Comparison of ENCODE assay signal across 15 cellular contexts in the genomic region with DNA sequence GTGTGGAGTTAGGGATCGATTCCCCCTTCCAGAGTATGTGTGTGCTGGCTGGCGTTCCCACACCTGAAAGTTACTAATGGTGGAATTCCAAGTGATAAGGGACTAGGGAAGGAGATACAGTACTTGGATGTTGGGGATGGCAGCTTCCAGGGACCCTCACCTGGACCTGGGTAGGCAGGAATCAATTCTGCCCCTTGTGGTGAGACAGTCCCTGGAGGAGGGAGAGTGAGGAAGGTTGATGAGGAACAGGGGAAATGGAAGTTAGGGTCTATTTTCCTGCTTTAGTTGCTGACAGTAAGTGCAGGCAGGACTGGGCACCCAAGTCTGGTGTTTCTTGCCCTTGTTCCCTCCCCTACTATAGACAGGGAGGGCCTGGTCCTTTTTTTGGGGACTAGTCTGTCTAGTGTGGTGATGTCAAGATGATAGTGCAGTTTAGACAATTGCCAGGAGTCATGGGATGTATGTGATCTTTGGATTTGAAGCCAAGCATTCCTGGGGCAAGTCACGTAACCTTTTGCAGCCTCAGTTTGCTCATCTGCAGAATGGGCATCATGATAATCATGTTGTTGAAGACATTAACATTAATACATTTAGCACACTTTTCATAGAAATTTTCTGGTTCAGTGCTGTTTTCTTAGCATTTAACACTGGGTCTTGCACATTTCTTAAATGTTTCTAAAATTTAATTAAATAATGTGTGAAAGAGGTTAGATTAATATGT. TPM values are rescaled to one million over a fixed set of nuclear protein-coding genes. Genes with fewer than 3 reads are reported as not detected.
DNase-seq lines count a peak whose midpoint lies in the region; ATAC-seq and TF ChIP-seq lines count a peak whose summit lies in the region.
"Had no signal": no experiment of that assay in that cellular context is flagged by ENCODE, and none has a peak within 500 bp of the region (broad histone marks: within the 10 kb centered on the region; RNA-seq: fewer than 3 reads in every experiment).

No MANE protein-coding gene starts in this region.

- TF ChIP-seq CTCF in BJ (IDR thresholded peaks at IDR 0.05; ENCODE audit: insufficient read depth, low read depth, low read length) = 0 out of 2 replicates have a peak, but pooled peaks have one; percentile 20
- TF ChIP-seq CTCF in HCT116 (IDR thresholded peaks at IDR 0.05 in 2 of 3, conservative IDR thresholded peaks at IDR 0.05 in 1 of 3; ENCODE audit: borderline replicate concordance in 1 of 3, insufficient read depth in 1 of 3, low read depth in 2 of 3, low read length in 2 of 3) = peak in 2 of 3 experiments; percentile 43 to 50; a peak in 3 of 6 replicates
- peak in 1 of 7 experiments; percentile 7 for TF ChIP-seq CTCF in body of pancreas (IDR thresholded peaks at IDR 0.05)
- TF ChIP-seq CTCF in kidney epithelial cell (IDR thresholded peaks at IDR 0.05; ENCODE audit: insufficient read depth, low read length, poor library complexity, severe bottlenecking) = peak; percentile 32
- TF ChIP-seq CTCF in dorsolateral prefrontal cortex (IDR thresholded peaks at IDR 0.05 in 54 of 56, conservative IDR thresholded peaks at IDR 0.05 in 2 of 56; ENCODE audit: low read depth in 1 of 56, partially characterized antibody in 56 of 56) = peak in 6 of 56 donors; percentile 6 to 14 (median 12)

- BruUV-seq in HCT116 (replicated peaks; lab: Mats Ljungman, UMichigan) = no TSS peak

- H3K27ac ChIP-seq in HCT116 (ENCODE audit: low read depth, low read length) (no peak overlapping the region), body of pancreas (peak overlapping the region in 3 of 4 donors; percentile 0 to 46 (median 10)), dorsolateral prefrontal cortex (peak overlapping the region in 1 of 59 donors; percentile 85)
- H3K27ac ChIP-seq: colonic mucosa, ovary, spleen had no signal

- TF ChIP-seq POLR2A in HCT116 (IDR thresholded peaks at IDR 0.05; ENCODE audit: borderline replicate concordance, extremely low read depth, insufficient read depth, insufficient read length) = no peak
- TF ChIP-seq POLR2A in body of pancreas (IDR thresholded peaks at IDR 0.05) = no peak

- H3K4me1 ChIP-seq in HCT116 (ENCODE audit: control insufficient read depth in 1 of 2, insufficient read depth in 2 of 2, low read length in 2 of 2) = peaks cover 2 to 17% of the 10 kb centered on the region in 2 experiments; a peak in 3 of 4 replicates
- peaks cover 41% of the 10 kb centered on the region for H3K4me1 ChIP-seq in body of pancreas

- H3K9me2 ChIP-seq in HCT116 (ENCODE audit: insufficient read depth) = no peaks in the 10 kb centered on the region

- H2AFZ ChIP-seq in HCT116 (ENCODE audit: low read depth, low read length, poor library complexity, severe bottlenecking) = no peak overlapping the region

- RAD21 ChIA-PET in HCT116 (lab: Charles Lee; ENCODE audit: low non-redundant PET in 1 of 2, low total read pairs in 2 of 2, uncharacterized antibody in 2 of 2, unreplicated experiment in 2 of 2) = no interaction called here

- H3K36me3 ChIP-seq in BJ (ENCODE audit: control insufficient read depth, insufficient read depth, low read length) = no peaks in the 10 kb centered on the region
- no peaks in the 10 kb centered on the region for H3K36me3 ChIP-seq in HCT116 (ENCODE audit: control insufficient read depth in 1 of 2, insufficient read depth in 2 of 2, low read length in 2 of 2)
- no peaks in the 10 kb centered on the region for H3K36me3 ChIP-seq in body of pancreas (replicated peaks in 1 of 2; ENCODE audit: insufficient read depth in 1 of 2, low read depth in 2 of 2)
- no peaks in the 10 kb centered on the region for H3K36me3 ChIP-seq in kidney epithelial cell (ENCODE audit: control insufficient read depth, insufficient read depth, low read length)
- H3K36me3 ChIP-seq: colonic mucosa, ovary, spleen had no signal

- no peak for TF ChIP-seq RAD21 in HCT116 (IDR thresholded peaks at IDR 0.05; ENCODE audit: low read depth)

- no peak overlapping the region for H3K9ac ChIP-seq in HCT116 (ENCODE audit: low read length)

- WGBS in body of pancreas, 2 donors = 37 to 48% methylated on average over 3 of the region's 3 CpGs

- DNase-seq in BJ (ENCODE audit: low read depth) = no peak
- DNase-seq in HCT116 (ENCODE audit: low read depth, low spot score) = no peak
- DNase-seq in body of pancreas = no peak
- no peak for DNase-seq in kidney epithelial cell (ENCODE audit: low read depth)
- no peak for DNase-seq in MV-4-11 (lab: John Stamatoyannopoulos, UW)
- no peak for DNase-seq in HT-29 (ENCODE audit: low spot score)
- DNase-seq in dorsolateral prefrontal cortex = no peak
- DNase-seq: activated CD4-positive, alpha-beta memory T cell treated with anti-CD3 and anti-CD28 coated beads for 36 hours; colonic mucosa; erythroblast; heart right ventricle; mucosa of descending colon; ovary; spleen had no signal

- CTCF ChIA-PET in BJ (lab: Yijun Ruan, JAX) (interaction anchor here (1.2 to 1.4 kb wide), 2 partner anchors 9 to 153 kb away, joined by 3 read pairs; no protein-coding TSS in a partner anchor), HCT116 (lab: Charles Lee) (interaction anchor here (1.0 to 2.4 kb wide), 2 partner anchors 10 to 13 kb away, joined by 3 to 11 read pairs; no protein-coding TSS in a partner anchor)

- POLR2A ChIA-PET in BJ (lab: Charles Lee) (no interaction called here), HCT116 (lab: Charles Lee) (no interaction called here)

- H3K27me3 ChIP-seq in BJ (ENCODE audit: control insufficient read depth, insufficient read depth, low read length) (no peaks in the 10 kb centered on the region), HCT116 (ENCODE audit: insufficient read depth, low read length) (no peaks in the 10 kb centered on the region), body of pancreas (no peaks in the 10 kb centered on the region), kidney epithelial cell (ENCODE audit: control insufficient read depth, insufficient read depth, low read length) (peaks cover 4% of the 10 kb centered on the region), dorsolateral prefrontal cortex (no peaks in the 10 kb centered on the region)
- H3K27me3 ChIP-seq: colonic mucosa, ovary had no signal

- H3K79me2 ChIP-seq in HCT116 (ENCODE audit: insufficient read depth, low read length) = peaks cover 39% of the 10 kb centered on the region; the same call in 1 of the 2 replicates

- intact Hi-C loops in HCT116 (cut with micrococcal nuclease) = loop anchor here (5.0 kb wide), 1 partner anchor 289 kb away; no protein-coding TSS in a partner anchor
- intact Hi-C loops in body of pancreas (cut with DNase I) = no loop called here
- intact Hi-C loops in dorsolateral prefrontal cortex (cut with DNase I) = no loop called here

- ATAC-seq in HCT116 = no peak
- ATAC-seq in body of pancreas = no peak
- ATAC-seq: heart right ventricle, mucosa of descending colon had no signal

- no peaks in the 10 kb centered on the region for H3K9me3 ChIP-seq in HCT116 (ENCODE audit: control insufficient read depth in 1 of 2, insufficient read depth in 1 of 2, low read depth in 1 of 2, low read length in 2 of 2)
- H3K9me3 ChIP-seq in body of pancreas = peaks cover 0 to 3% (median 0%) of the 10 kb centered on the region in 3 donors
- H3K9me3 ChIP-seq: colonic mucosa, heart right ventricle, mucosa of descending colon, ovary, spleen had no signal

- H3K4me3 ChIP-seq in BJ (ENCODE audit: low read depth, low read length) (no peak overlapping the region), HCT116 (replicated peaks in 1 of 2; ENCODE audit: low read depth in 1 of 2, low read length in 2 of 2) (no peak overlapping the region), body of pancreas (no peak overlapping the region), kidney epithelial cell (ENCODE audit: low read depth, low read length) (no peak overlapping the region), dorsolateral prefrontal cortex (peak overlapping the region in 3 of 59 donors; percentile 65 to 74 (median 67))
- H3K4me3 ChIP-seq: colonic mucosa, heart right ventricle, mucosa of descending colon, ovary, spleen had no signal

- peaks cover 15% of the 10 kb centered on the region; the same call in 1 of the 2 replicates for H4K20me1 ChIP-seq in HCT116 (ENCODE audit: insufficient read depth)

- H3K4me2 ChIP-seq in HCT116 (ENCODE audit: low read length) = no peak overlapping the region

TF ChIP-seq in HCT116, 20 proteins besides CTCF, POLR2A, EP300 and RAD21:
- TF ChIP-seq POLR2AphosphoS5 (IDR thresholded peaks at IDR 0.05; ENCODE audit: low read depth, low read length) (no peak), EZH2phosphoT487 (IDR thresholded peaks at IDR 0.05; ENCODE audit: borderline replicate concordance) (no peak), CEBPB (IDR thresholded peaks at IDR 0.05; ENCODE audit: low read depth) (no peak), TCF7L2 (IDR thresholded peaks at IDR 0.05; ENCODE audit: borderline replicate concordance, extremely low read depth, insufficient read depth, insufficient read length) (no peak)
- TF ChIP-seq, protein P1, sequence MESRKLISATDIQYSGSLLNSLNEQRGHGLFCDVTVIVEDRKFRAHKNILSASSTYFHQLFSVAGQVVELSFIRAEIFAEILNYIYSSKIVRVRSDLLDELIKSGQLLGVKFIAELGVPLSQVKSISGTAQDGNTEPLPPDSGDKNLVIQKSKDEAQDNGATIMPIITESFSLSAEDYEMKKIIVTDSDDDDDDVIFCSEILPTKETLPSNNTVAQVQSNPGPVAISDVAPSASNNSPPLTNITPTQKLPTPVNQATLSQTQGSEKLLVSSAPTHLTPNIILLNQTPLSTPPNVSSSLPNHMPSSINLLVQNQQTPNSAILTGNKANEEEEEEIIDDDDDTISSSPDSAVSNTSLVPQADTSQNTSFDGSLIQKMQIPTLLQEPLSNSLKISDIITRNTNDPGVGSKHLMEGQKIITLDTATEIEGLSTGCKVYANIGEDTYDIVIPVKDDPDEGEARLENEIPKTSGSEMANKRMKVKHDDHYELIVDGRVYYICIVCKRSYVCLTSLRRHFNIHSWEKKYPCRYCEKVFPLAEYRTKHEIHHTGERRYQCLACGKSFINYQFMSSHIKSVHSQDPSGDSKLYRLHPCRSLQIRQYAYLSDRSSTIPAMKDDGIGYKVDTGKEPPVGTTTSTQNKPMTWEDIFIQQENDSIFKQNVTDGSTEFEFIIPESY (IDR thresholded peaks at IDR 0.05; ENCODE audit: extremely low read depth, insufficient replicate concordance, low read length) = no peak

RNA-seq across cellular contexts. Expression of gene DAB2IP, which starts 51.7 kb away (rescaled TPM):
- polyA plus RNA-seq in BJ (2011; rRNA removed) = 18.1 and 38.1 TPM in 2 replicates
- polyA minus RNA-seq in BJ (2011; rRNA and poly(A)+ RNA removed) = 41.3 and 44.4 TPM in 2 replicates
- total RNA-seq in HCT116 (2021; ENCODE audit: unreplicated experiment) = 31.0 TPM
- polyA plus RNA-seq in HCT116 (2012) = 15.1 and 18.9 TPM in 2 replicates
- total RNA-seq in body of pancreas = 10 to 100 TPM; 25.2 to 34.9 TPM
- 38.0 and 51.1 TPM in 2 replicates for total RNA-seq in kidney epithelial cell
- 47.4 and 58.1 TPM in 2 replicates for total RNA-seq in HT-29 (2014; rRNA removed; shearing (Covaris generic))
- total RNA-seq in dorsolateral prefrontal cortex = 100 to 1,000 TPM in 19 of 120 experiments, 10 to 100 TPM in 101; 41.7 to 155 (median 82.0) TPM
- total RNA-seq: activated CD4-positive, alpha-beta memory T cell treated with anti-CD3 and anti-CD28 coated beads for 36 hours; activated T-helper 1 cell treated with anti-CD3 and anti-CD28 coated beads, Interleukin-12 subunit alpha, Interleukin-12 subunit beta, Interleukin-2, Interleukin-4 antibody, amounts not matched to agents 30 ng/mL and 10 ng/mL and 1 ng/mL, durations not matched to agents 14 hours and 24 hours and 36 hours had no signal
